10 cellular contexts compared by ENCODE assay signal in genomic region chr3:160403028-160403545, GRCh38. TPM values are rescaled to one million over a fixed set of nuclear protein-coding genes. Genes with fewer than 3 reads are reported as not detected.
DNase-seq lines count a peak whose midpoint lies in the region; ATAC-seq and TF ChIP-seq lines count a peak whose summit lies in the region.
"Had no signal": no experiment of that assay in that cellular context is flagged by ENCODE, and none has a peak within 500 bp of the region (broad histone marks: within the 10 kb centered on the region; RNA-seq: fewer than 3 reads in every experiment).

No MANE protein-coding gene starts in this region.

- H3K36me3 ChIP-seq in breast epithelium (no peaks in the 10 kb centered on the region), SK-N-MC (ENCODE audit: insufficient read depth, low read length) (peaks cover 73% of the 10 kb centered on the region), upper lobe of left lung (peaks cover 0 to 6% (median 0%) of the 10 kb centered on the region in 4 donors)

- H3K4me1 ChIP-seq in breast epithelium (peaks cover 0 to 6% of the 10 kb centered on the region in 2 donors), upper lobe of left lung (peaks cover 16 to 37% (median 21%) of the 10 kb centered on the region in 4 donors)

- TF ChIP-seq POLR2A in breast epithelium (IDR thresholded peaks at IDR 0.05) (no peak), upper lobe of left lung (IDR thresholded peaks at IDR 0.05) (no peak)

- peak overlapping the region; percentile 100 for H3K27ac Mint-ChIP-seq in MCF 10A (ENCODE audit: low read depth, unreplicated experiment)

- TF ChIP-seq EP300 in upper lobe of left lung (IDR thresholded peaks at IDR 0.05): no peak

- peaks cover 14% of the 10 kb centered on the region for H3K4me1 Mint-ChIP-seq in MCF 10A (ENCODE audit: insufficient read depth, unreplicated experiment)

- peak; percentile 23 for DNase-seq in MCF 10A (ENCODE audit: unreplicated experiment)
- no peak for DNase-seq in breast epithelium (ENCODE audit: low spot score in 2 of 2)
- no peak for DNase-seq in SK-N-MC (ENCODE audit: low read depth, low spot score)
- DNase-seq in foreskin fibroblast: no peak
- DNase-seq in upper lobe of left lung: no peak
- no peak for DNase-seq in NCI-H82 (lab: John Stamatoyannopoulos, UW)
- DNase-seq in GM19240 (ENCODE audit: insufficient read length, low spot score): no peak
- DNase-seq in stimulated activated CD4-positive, alpha-beta T cell treated with anti-CD3 and anti-CD28 coated beads, Interleukin-2, amount 100 ng/mL, for 48 hours: no peak
- DNase-seq: dorsolateral prefrontal cortex, NCI-H1930 had no signal

- peaks cover 58% of the 10 kb centered on the region for H3K36me3 Mint-ChIP-seq in MCF 10A (ENCODE audit: insufficient read depth, unreplicated experiment)

- WGBS in upper lobe of left lung, 2 donors: 31 to 45% methylated on average over 2 of the region's 2 CpGs

- H3K4me3 ChIP-seq in breast epithelium (no peak overlapping the region), SK-N-MC (peak overlapping the region; percentile 98), foreskin fibroblast (ENCODE audit: low read depth in 1 of 2, low read length in 2 of 2) (peak overlapping the region; percentile 75 to 85), upper lobe of left lung (peak overlapping the region in 3 of 4 donors; percentile 84 to 93 (median 85))
- H3K4me3 ChIP-seq: dorsolateral prefrontal cortex had no signal

- H3K27ac ChIP-seq in breast epithelium (no peak overlapping the region), SK-N-MC (peak overlapping the region; percentile 53), upper lobe of left lung (peak overlapping the region in 2 of 4 donors; percentile 31 to 96)
- H3K27ac ChIP-seq: dorsolateral prefrontal cortex had no signal

- no TSS peak for BruUV-seq in MCF 10A (replicated peaks; lab: Mats Ljungman, UMichigan)

- TF ChIP-seq CTCF in MCF 10A (IDR thresholded peaks at IDR 0.05; ENCODE audit: unreplicated experiment) (no peak), breast epithelium (IDR thresholded peaks at IDR 0.05) (no peak), foreskin fibroblast (IDR thresholded peaks at IDR 0.05; ENCODE audit: low read depth, low read length) (no peak), upper lobe of left lung (IDR thresholded peaks at IDR 0.05) (no peak)

- no peaks in the 10 kb centered on the region for H3K9me3 Mint-ChIP-seq in MCF 10A (ENCODE audit: unreplicated experiment)

- no peaks in the 10 kb centered on the region for H3K9me3 ChIP-seq in breast epithelium
- no peaks in the 10 kb centered on the region for H3K9me3 ChIP-seq in SK-N-MC (ENCODE audit: low read depth, low read length)
- no peaks in the 10 kb centered on the region for H3K9me3 ChIP-seq in upper lobe of left lung

- peak overlapping the region; percentile 88 for H3K4me3 Mint-ChIP-seq in MCF 10A (ENCODE audit: unreplicated experiment)

- no peaks in the 10 kb centered on the region for H3K27me3 ChIP-seq in breast epithelium
- H3K27me3 ChIP-seq in upper lobe of left lung: no peaks in the 10 kb centered on the region

- H3K27me3 Mint-ChIP-seq in MCF 10A (ENCODE audit: insufficient read depth, unreplicated experiment): no peaks in the 10 kb centered on the region

- POLR2A ChIA-PET in MCF 10A (lab: Yijun Ruan, JAX): interaction anchor here (0.7 to 5.5 kb wide), 11 partner anchors 8 to 562 kb away, joined by 3 to 61 read pairs (median 4); partner anchors contain the start of gene TRIM59

- no peak for ATAC-seq in upper lobe of left lung (ENCODE audit: low FRiP score in 2 of 2)

- CTCF ChIA-PET in MCF 10A (lab: Yijun Ruan, JAX): interaction anchor here (0.9 to 2.9 kb wide), 2 partner anchors 8 to 12 kb away, joined by 3 to 26 read pairs; no protein-coding TSS in a partner anchor

- peak overlapping the region; percentile 100 for H3K9ac ChIP-seq in SK-N-MC (ENCODE audit: insufficient read length)

- intact Hi-C loops in MCF 10A (cut with micrococcal nuclease): loop anchor here (5.0 kb wide), 1 partner anchor 44 kb away; the partner anchor contains the start of gene TRIM59
- intact Hi-C loops in breast epithelium (cut with DNase I; ENCODE audit: low total_unique reads): no loop called here

RNA-seq across cellular contexts. Expression of gene SMC4, which starts 3.6 kb away (rescaled TPM):
- total RNA-seq in MCF 10A (2022) (89.3 and 116 TPM in 2 replicates), breast epithelium (10 to 100 TPM; 17.1 to 30.3 (median 25.2) TPM), upper lobe of left lung (100 to 1,000 TPM in 1 of 6 donors, 10 to 100 TPM in 5; 35.6 to 107 (median 65.5) TPM)

RNA-seq across cellular contexts. Expression of gene IFT80, which starts 4.1 kb away (rescaled TPM):
- total RNA-seq in MCF 10A (2022) (22.6 and 29.0 TPM in 2 replicates), breast epithelium (10 to 100 TPM; 18.4 to 41.0 (median 29.2) TPM), upper lobe of left lung (10 to 100 TPM; 12.1 to 68.1 (median 28.4) TPM)

RNA-seq across cellular contexts. Expression of gene TRIM59, which starts 46.5 kb away (rescaled TPM):
- total RNA-seq in MCF 10A (2022) (12.1 and 15.1 TPM in 2 replicates), breast epithelium (1 to 10 TPM in 2 of 3 donors, under 1 TPM in 1; 0.64 to 5.0 (median 3.9) TPM), upper lobe of left lung (1 to 10 TPM; 1.6 to 7.1 (median 3.5) TPM)

Comparison
In these comparisons a context has a peak if more than half of its experiments do, and no peak if none do; other contexts are left out.
1. H3K4me3 ChIP-seq: peak in SK-N-MC (single experiment), foreskin fibroblast (2 of 2) and upper lobe of left lung (3 of 4); none in breast epithelium (0 of 3).